In the genomic region with DNA sequence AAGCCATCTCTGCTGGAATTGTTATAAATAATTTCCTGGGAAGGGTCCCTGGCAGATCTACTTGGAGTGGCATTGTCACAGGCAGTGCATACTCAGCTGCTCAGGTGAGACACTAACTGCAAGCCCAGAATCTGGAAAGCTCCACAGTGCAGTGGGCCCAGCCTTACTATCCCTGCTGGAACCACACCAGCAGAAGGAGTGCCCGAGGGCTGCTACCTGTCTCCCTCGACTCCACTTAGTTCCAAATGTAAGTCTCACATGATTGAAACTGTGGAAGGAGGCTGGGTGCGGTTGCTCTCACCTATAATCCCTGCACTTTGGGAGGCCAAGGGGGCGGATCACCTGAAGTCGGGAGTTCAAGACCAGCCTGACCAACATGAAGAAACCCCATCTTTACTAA, we compare ENCODE assay signal across 2 cellular contexts.
TF ChIP-seq lines count a peak whose summit lies in the region.

No MANE protein-coding gene starts in this region.

TF ChIP-seq in IMR-90, 13 proteins besides CTCF, POLR2A, EP300 and RAD21:
- TF ChIP-seq MAZ (IDR thresholded peaks at IDR 0.05; ENCODE audit: borderline replicate concordance, low read depth, low read length), result no peak
- no peak for TF ChIP-seq CEBPB (IDR thresholded peaks at IDR 0.05; ENCODE audit: low read depth, low read length)
- TF ChIP-seq NFE2L2 (IDR thresholded peaks at IDR 0.05; ENCODE audit: low read depth, low read length), result no peak
- TF ChIP-seq SMC3 (IDR thresholded peaks at IDR 0.05; ENCODE audit: low read depth, low read length), result no peak
- no peak for TF ChIP-seq CHD1 (IDR thresholded peaks at IDR 0.05; ENCODE audit: low read depth, low read length)
- no peak for TF ChIP-seq RFX5 (IDR thresholded peaks at IDR 0.05; ENCODE audit: low read depth, low read length)
- TF ChIP-seq, protein P1, sequence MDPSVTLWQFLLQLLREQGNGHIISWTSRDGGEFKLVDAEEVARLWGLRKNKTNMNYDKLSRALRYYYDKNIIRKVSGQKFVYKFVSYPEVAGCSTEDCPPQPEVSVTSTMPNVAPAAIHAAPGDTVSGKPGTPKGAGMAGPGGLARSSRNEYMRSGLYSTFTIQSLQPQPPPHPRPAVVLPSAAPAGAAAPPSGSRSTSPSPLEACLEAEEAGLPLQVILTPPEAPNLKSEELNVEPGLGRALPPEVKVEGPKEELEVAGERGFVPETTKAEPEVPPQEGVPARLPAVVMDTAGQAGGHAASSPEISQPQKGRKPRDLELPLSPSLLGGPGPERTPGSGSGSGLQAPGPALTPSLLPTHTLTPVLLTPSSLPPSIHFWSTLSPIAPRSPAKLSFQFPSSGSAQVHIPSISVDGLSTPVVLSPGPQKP (IDR thresholded peaks at IDR 0.05; ENCODE audit: borderline replicate concordance, low read depth, low read length), result no peak
- TF ChIP-seq USF2 (IDR thresholded peaks at IDR 0.05; ENCODE audit: low read depth, low read length), result no peak
- TF ChIP-seq FOS (IDR thresholded peaks at IDR 0.05; ENCODE audit: low read depth, low read length), result no peak
- TF ChIP-seq MAFK (IDR thresholded peaks at IDR 0.05; ENCODE audit: low read depth, low read length), result no peak
- no peak for TF ChIP-seq MXI1 (IDR thresholded peaks at IDR 0.05; ENCODE audit: borderline replicate concordance, low read depth, low read length)
- TF ChIP-seq RCOR1 (IDR thresholded peaks at IDR 0.05; ENCODE audit: insufficient replicate concordance, low read length), result no peak
- no peak for TF ChIP-seq BHLHE40 (IDR thresholded peaks at IDR 0.05; ENCODE audit: low read depth, low read length)
TF ChIP-seq in IMR-90: peak in this region for 0.

TF ChIP-seq in WTC11, 78 proteins besides CTCF, POLR2A, EP300 and RAD21:
- TF ChIP-seq TP53 (CRISPR knock-in tag; IDR thresholded peaks at IDR 0.05), result no peak
- no peak for TF ChIP-seq PRRX2 (CRISPR knock-in tag; IDR thresholded peaks at IDR 0.05)
- TF ChIP-seq ZNF671 (CRISPR knock-in tag; IDR thresholded peaks at IDR 0.05), result no peak
- TF ChIP-seq GTF2I (CRISPR knock-in tag; conservative IDR thresholded peaks at IDR 0.05), result no peak
- no peak for TF ChIP-seq ZNF263 (CRISPR knock-in tag; IDR thresholded peaks at IDR 0.05; ENCODE audit: low read depth)
- TF ChIP-seq TEAD1 (CRISPR knock-in tag; IDR thresholded peaks at IDR 0.05), result no peak
- no peak for TF ChIP-seq AFF4 (CRISPR knock-in tag; IDR thresholded peaks at IDR 0.05; ENCODE audit: borderline replicate concordance)
- no peak for TF ChIP-seq CREB1 (CRISPR knock-in tag; IDR thresholded peaks at IDR 0.05)
- no peak for TF ChIP-seq EMX1 (CRISPR knock-in tag; IDR thresholded peaks at IDR 0.05)
- TF ChIP-seq RELA (CRISPR knock-in tag; IDR thresholded peaks at IDR 0.05; ENCODE audit: borderline replicate concordance), result no peak
